8 cellular contexts compared by ENCODE assay signal in genomic region chr12:46369095-46369473, GRCh38. TPM values are rescaled to one million over a fixed set of nuclear protein-coding genes. Genes with fewer than 3 reads are reported as not detected.
A peak's percentile ranks its signal among the peaks of the same experiment; 100 is the strongest.
DNase-seq lines count a peak whose midpoint lies in the region; ATAC-seq and TF ChIP-seq lines count a peak whose summit lies in the region.

No MANE protein-coding gene starts in this region.

- DNase-seq in dorsolateral prefrontal cortex (no peak), natural killer cell (no peak), NCI-H446 treated with DMSO at 0.1 percent for 48 hours (lab: John Stamatoyannopoulos, UW) (no peak), NCI-H2171 treated with DMSO at 0.1 percent for 48 hours (lab: John Stamatoyannopoulos, UW) (no peak), Kasumi-1 (lab: John Stamatoyannopoulos, UW) (no peak), HuH-7 (ENCODE audit: low spot score) (no peak)

- peak overlapping the region; percentile 85 for H3K27ac ChIP-seq in ACC112 (ENCODE audit: low read depth, low read length)
- H3K27ac ChIP-seq in dorsolateral prefrontal cortex, result peak overlapping the region in 51 of 59 donors; percentile 3 to 100 (median 73)

- TF ChIP-seq CTCF in Loucy (conservative IDR thresholded peaks at IDR 0.05; ENCODE audit: low read length) (no peak), dorsolateral prefrontal cortex (IDR thresholded peaks at IDR 0.05 in 54 of 56, conservative IDR thresholded peaks at IDR 0.05 in 2 of 56; ENCODE audit: low read depth in 1 of 56, partially characterized antibody in 56 of 56) (no peak), natural killer cell (IDR thresholded peaks at IDR 0.05) (no peak)

- peak overlapping the region; percentile 95 for H3K4me2 ChIP-seq in Loucy (ENCODE audit: low read depth, low read length, poor library complexity, severe bottlenecking)

- no peaks in the 10 kb centered on the region for H3K9me3 ChIP-seq in Loucy (ENCODE audit: insufficient read depth, low read depth, low read length)

- H2AFZ ChIP-seq in ACC112 (ENCODE audit: low read length, unreplicated experiment) (no peak overlapping the region), Loucy (ENCODE audit: low read length) (no peak overlapping the region)

- no peak for ATAC-seq in natural killer cell

- peaks cover 54% of the 10 kb centered on the region for H3K36me3 Mint-ChIP-seq in natural killer cell

- H3K36me3 ChIP-seq in ACC112 (ENCODE audit: insufficient read depth, low read length) (peaks cover 74% of the 10 kb centered on the region), Loucy (ENCODE audit: insufficient read depth, low read length) (peaks cover 71% of the 10 kb centered on the region)

- H3K9me3 Mint-ChIP-seq in natural killer cell, result no peaks in the 10 kb centered on the region

- H3K4me1 Mint-ChIP-seq in natural killer cell, result peaks cover 83% of the 10 kb centered on the region in 2 donors

- H3K9ac ChIP-seq in Loucy (ENCODE audit: low read depth, low read length, poor library complexity, severe bottlenecking), result peak overlapping the region; percentile 97

- H3K27ac Mint-ChIP-seq in natural killer cell, result peak overlapping the region; percentile 99

- H3K27me3 ChIP-seq in ACC112 (ENCODE audit: insufficient read depth, low read length) (no peaks in the 10 kb centered on the region), Loucy (ENCODE audit: insufficient read depth, low read length, poor library complexity, severe bottlenecking) (peaks cover 10% of the 10 kb centered on the region), dorsolateral prefrontal cortex (no peaks in the 10 kb centered on the region)

- no peaks in the 10 kb centered on the region for H3K27me3 Mint-ChIP-seq in natural killer cell (ENCODE audit: low read depth in 2 of 2)

- H3K4me3 ChIP-seq in ACC112 (ENCODE audit: low read depth, low read length), result peak overlapping the region; percentile 99
- H3K4me3 ChIP-seq in Loucy (ENCODE audit: low read length, poor library complexity, severe bottlenecking), result peak overlapping the region; percentile 95
- peak overlapping the region in 57 of 59 donors; percentile 0 to 99 (median 93) for H3K4me3 ChIP-seq in dorsolateral prefrontal cortex

- H3K4me1 ChIP-seq in ACC112 (ENCODE audit: control insufficient read depth, insufficient read depth, low read length, unreplicated experiment) (peaks cover 55% of the 10 kb centered on the region), Loucy (ENCODE audit: insufficient read depth, low read length, poor library complexity, severe bottlenecking) (peaks cover 77% of the 10 kb centered on the region)

- intact Hi-C loops in dorsolateral prefrontal cortex (cut with DNase I), result loop anchor here in 1 of 2 donors (10.0 kb wide), 1 partner anchor 214 kb away; no protein-coding TSS in a partner anchor
- intact Hi-C loops in natural killer cell (cut with micrococcal nuclease), result no loop called here

- H3K79me2 ChIP-seq in ACC112 (ENCODE audit: control insufficient read depth, insufficient read depth, low read length, unreplicated experiment) (peaks cover 93% of the 10 kb centered on the region), Loucy (ENCODE audit: insufficient read depth, low read length) (peaks cover 94% of the 10 kb centered on the region)

- peak overlapping the region; percentile 100 for H3K4me3 Mint-ChIP-seq in natural killer cell

- peaks cover 81% of the 10 kb centered on the region for H4K20me1 ChIP-seq in Loucy (ENCODE audit: insufficient read depth, low read length, poor library complexity, severe bottlenecking)

- H3K9me2 ChIP-seq in Loucy (replicated peaks; ENCODE audit: low read depth, low read length), result no peaks in the 10 kb centered on the region

- H3F3A ChIP-seq in Loucy (ENCODE audit: low read depth), result no peaks in the 10 kb centered on the region

RNA-seq across cellular contexts. Expression of gene SLC38A2, which starts 3.5 kb away (rescaled TPM):
- total RNA-seq in dorsolateral prefrontal cortex, result 100 to 1,000 TPM in 118 of 120 experiments, 10 to 100 TPM in 2; 80.8 to 431 (median 175) TPM
- total RNA-seq in natural killer cell, result 100 to 1,000 TPM; 131 to 241 (median 167) TPM
